In genomic region chr6:18387061-18387721, GRCh38 we compare ENCODE assay signal across 8 cellular contexts.
A peak's percentile ranks its signal among the peaks of the same experiment; 100 is the strongest.
DNase-seq lines count a peak whose midpoint lies in the region; ATAC-seq lines count a peak whose summit lies in the region.

Gene RNF144B (plus strand): TSS chr6:18387350. CDS start chr6:18399535, 12,185 bp downstream.

- H3K9ac ChIP-seq in BLaER1 treated with 17β-estradiol and CSF1 and Interleukin-3, amounts not matched to agents 10 nM and 100 nM = peak within 1 kb of the TSS; percentile 31 to 87 (median 67)

- ATAC-seq in GM19452 (IDR thresholded peaks at IDR 0.05; ENCODE audit: unreplicated experiment) (peak; percentile 88), HG03571 (IDR thresholded peaks at IDR 0.05; ENCODE audit: unreplicated experiment) (peak; percentile 81)

- H3K27ac ChIP-seq in BLaER1 treated with 17β-estradiol and CSF1 and Interleukin-3, amounts not matched to agents 10 nM and 100 nM = peak within 1 kb of the TSS in 5 of 11 experiments; percentile 5 to 70 (median 51); a peak in 10 of 22 replicates
- no peak within 1 kb of the TSS for H3K27ac ChIP-seq in effector memory CD4-positive, alpha-beta T cell (ENCODE audit: insufficient read depth, low read length, poor library complexity, severe bottlenecking)

- peak within 1 kb of the TSS; percentile 81 to 95 (median 91) for H3K4me2 ChIP-seq in BLaER1 treated with 17β-estradiol and CSF1 and Interleukin-3, amounts not matched to agents 10 nM and 100 nM

- H3K9me3 ChIP-seq in BLaER1 treated with 17β-estradiol and CSF1 and Interleukin-3, amounts not matched to agents 10 nM and 100 nM (replicated peaks in 1 of 11) = peaks cover 0 to 5% (median 0%) of the 10 kb centered on the region in 11 experiments; a peak in 1 of 22 replicates
- H3K9me3 ChIP-seq in effector memory CD4-positive, alpha-beta T cell (ENCODE audit: control insufficient read depth, low read length) = no peaks in the 10 kb centered on the region

- H3K4me3 ChIP-seq in BLaER1 treated with 17β-estradiol and CSF1 and Interleukin-3, amounts not matched to agents 10 nM and 100 nM = peak within 1 kb of the TSS; percentile 62 to 83 (median 70)
- peak within 1 kb of the TSS; percentile 80 for H3K4me3 ChIP-seq in effector memory CD4-positive, alpha-beta T cell (ENCODE audit: insufficient read depth, low read depth, low read length, poor library complexity, severe bottlenecking)

- peaks cover 0 to 30% (median 0%) of the 10 kb centered on the region in 11 experiments; a peak in 2 of 22 replicates for H4K20me1 ChIP-seq in BLaER1 treated with 17β-estradiol and CSF1 and Interleukin-3, amounts not matched to agents 10 nM and 100 nM

- peaks cover 0 to 25% (median 0%) of the 10 kb centered on the region in 11 experiments; a peak in 4 of 22 replicates for H3K36me3 ChIP-seq in BLaER1 treated with 17β-estradiol and CSF1 and Interleukin-3, amounts not matched to agents 10 nM and 100 nM
- H3K36me3 ChIP-seq in effector memory CD4-positive, alpha-beta T cell (ENCODE audit: control insufficient read depth, insufficient read depth, low read length) = no peaks in the 10 kb centered on the region

- H3K27me3 ChIP-seq in BLaER1 treated with 17β-estradiol and CSF1 and Interleukin-3, amounts not matched to agents 10 nM and 100 nM = peaks cover 3 to 36% (median 31%) of the 10 kb centered on the region in 11 experiments; a peak in 20 of 22 replicates
- no peaks in the 10 kb centered on the region for H3K27me3 ChIP-seq in effector memory CD4-positive, alpha-beta T cell (replicated peaks; ENCODE audit: control insufficient read depth, insufficient read depth, low read length, poor library complexity, severe bottlenecking)

- DNase-seq in NCI-H82 (lab: John Stamatoyannopoulos, UW) = peak; percentile 90
- peak; percentile 84 for DNase-seq in activated CD8-positive, alpha-beta memory T cell treated with anti-CD3 and anti-CD28 coated beads for 24 hours
- DNase-seq in effector memory CD4-positive, alpha-beta T cell = peak; percentile 20 to 33 (median 20)
- peak; percentile 78 for DNase-seq in medulla oblongata (ENCODE audit: extremely low spot score)
- peak; percentile 37 for DNase-seq in stimulated activated CD8-positive, alpha-beta memory T cell treated with anti-CD3 and anti-CD28 coated beads, Interleukin-12 subunit alpha, Interleukin-12 subunit beta, amount 100 ng/mL, for 1 hour (ENCODE audit: low read depth)

- peaks cover 13 to 34% (median 20%) of the 10 kb centered on the region in 10 experiments for H3K4me1 ChIP-seq in BLaER1 treated with 17β-estradiol and CSF1 and Interleukin-3, amounts not matched to agents 10 nM and 100 nM
- no peaks in the 10 kb centered on the region for H3K4me1 ChIP-seq in effector memory CD4-positive, alpha-beta T cell (ENCODE audit: control insufficient read depth, insufficient read depth, low read length, poor library complexity, severe bottlenecking)

Comparison
In these comparisons a context has a peak if more than half of its experiments do, and no peak if none do; other contexts are left out.
1. DNase-seq: peak in every context shown above with its lines; median percentile 90 in NCI-H82; 84 in activated CD8-positive, alpha-beta memory T cell treated with anti-CD3 and anti-CD28 coated beads for 24 hours; 78 in medulla oblongata; 37 in stimulated activated CD8-positive, alpha-beta memory T cell treated with anti-CD3 and anti-CD28 coated beads, Interleukin-12 subunit alpha, Interleukin-12 subunit beta, amount 100 ng/mL, for 1 hour; 20 in effector memory CD4-positive, alpha-beta T cell.